Comparison of ENCODE assay signal across 1 cellular context in genomic region chr9:106860731-106861584, GRCh38.
TF ChIP-seq lines count a peak whose summit lies in the region.

No MANE protein-coding gene starts in this region.

TF ChIP-seq in WTC11, 78 proteins besides CTCF, POLR2A, EP300 and RAD21 (continued from another document):
- 0 out of 2 replicates have a peak, but pooled peaks have one; percentile 28 for TF ChIP-seq E2F5 (CRISPR knock-in tag; IDR thresholded peaks at IDR 0.05)
- TF ChIP-seq NR3C1 (CRISPR knock-in tag; conservative IDR thresholded peaks at IDR 0.05; ENCODE audit: low read depth) = no peak
- TF ChIP-seq CBFB (CRISPR knock-in tag; IDR thresholded peaks at IDR 0.05; ENCODE audit: low read depth) = no peak
- TF ChIP-seq CREB1 (CRISPR knock-in tag; IDR thresholded peaks at IDR 0.05) = no peak
- no peak for TF ChIP-seq ZNF138 (CRISPR knock-in tag; conservative IDR thresholded peaks at IDR 0.05)
- 0 out of 2 replicates have a peak, but pooled peaks have one; percentile 10 for TF ChIP-seq KAT7 (CRISPR knock-in tag; IDR thresholded peaks at IDR 0.05; ENCODE audit: borderline replicate concordance)
- no peak for TF ChIP-seq PRRX2 (CRISPR knock-in tag; IDR thresholded peaks at IDR 0.05)
- peak; percentile 41; the same call in 1 of the 2 replicates for TF ChIP-seq ZNF232 (CRISPR knock-in tag; IDR thresholded peaks at IDR 0.05)
- TF ChIP-seq AR (CRISPR knock-in tag; IDR thresholded peaks at IDR 0.05) = no peak
- TF ChIP-seq HMGXB4 (CRISPR knock-in tag; IDR thresholded peaks at IDR 0.05) = no peak
- TF ChIP-seq SP1 (CRISPR knock-in tag; conservative IDR thresholded peaks at IDR 0.05) = 0 out of 2 replicates have a peak, but pooled peaks have one; percentile 9
- no peak for TF ChIP-seq MYBL2 (CRISPR knock-in tag; IDR thresholded peaks at IDR 0.05)
- 0 out of 2 replicates have a peak, but pooled peaks have one; percentile 36 for TF ChIP-seq ZNF281 (CRISPR knock-in tag; IDR thresholded peaks at IDR 0.05)
- no peak for TF ChIP-seq ETV6 (CRISPR knock-in tag; IDR thresholded peaks at IDR 0.05)
- TF ChIP-seq ELF4 (CRISPR knock-in tag; IDR thresholded peaks at IDR 0.05; ENCODE audit: low read depth) = 0 out of 2 replicates have a peak, but pooled peaks have one; percentile 59
- no peak for TF ChIP-seq FOXJ3 (CRISPR knock-in tag; IDR thresholded peaks at IDR 0.05; ENCODE audit: borderline replicate concordance)
